Comparison of ENCODE assay signal across 11 cellular contexts in the genomic region with DNA sequence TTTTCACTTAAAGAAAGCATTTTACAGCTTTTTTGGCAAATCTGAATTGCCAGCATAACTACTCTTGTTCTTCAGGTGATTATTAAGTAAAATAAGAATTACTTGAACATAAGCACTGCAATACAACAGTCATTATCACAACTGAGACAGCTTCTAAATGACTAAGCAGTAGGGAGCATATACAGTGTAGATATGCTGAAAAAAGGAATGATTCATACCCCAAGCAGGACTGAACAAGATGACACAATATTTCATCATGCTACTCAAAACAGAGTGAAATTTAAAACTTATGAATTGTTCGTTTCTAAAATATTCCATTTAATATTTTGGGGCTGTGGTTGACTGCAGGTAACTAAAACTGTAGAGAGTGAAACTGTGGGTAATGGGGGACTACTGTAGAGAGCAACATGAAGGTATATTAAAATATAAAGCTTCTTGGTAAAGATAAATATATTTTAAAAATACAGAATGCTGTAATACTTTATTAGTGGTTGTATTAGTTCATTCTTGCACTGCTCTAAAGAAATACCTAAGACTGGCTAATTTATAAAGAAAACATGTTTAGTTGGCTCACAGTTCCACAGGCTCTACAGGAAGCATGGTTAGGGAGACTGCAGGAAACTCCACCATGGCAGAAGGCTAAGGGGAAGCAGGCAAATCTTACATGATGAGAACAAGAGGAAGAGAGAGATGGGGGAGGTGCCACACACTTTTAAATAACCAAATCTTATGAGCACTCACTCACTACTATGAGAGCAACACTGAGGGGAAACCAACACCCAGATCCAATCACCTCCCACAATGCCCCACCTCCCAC.
A peak's percentile ranks its signal among the peaks of the same experiment; 100 is the strongest.
DNase-seq lines count a peak whose midpoint lies in the region; ATAC-seq, FAIRE-seq and TF ChIP-seq lines count a peak whose summit lies in the region.
"Had no signal": no experiment of that assay in that cellular context is flagged by ENCODE, and none has a peak within 500 bp of the region (broad histone marks: within the 10 kb centered on the region; RNA-seq: fewer than 3 reads in every experiment).

No MANE protein-coding gene starts in this region.

- H3K4me3 Mint-ChIP-seq in activated CD8-positive, alpha-beta T cell treated with anti-CD3 and anti-CD28 coated beads for 36 hours, result no peak overlapping the region
- no peak overlapping the region for H3K4me3 Mint-ChIP-seq in activated CD8-positive, alpha-beta T cell treated with anti-CD3 and anti-CD28 coated beads, Interleukin-2, amount 10 ng/mL, durations not matched to agents 7 days and 5 days
- no peak overlapping the region for H3K4me3 Mint-ChIP-seq in astrocyte (ENCODE audit: unreplicated experiment)
- H3K4me3 Mint-ChIP-seq in stimulated activated naive CD8-positive, alpha-beta T cell treated with anti-CD3 and anti-CD28 coated beads, Interleukin-15, Interleukin-2, amounts not matched to agents 100 ng/mL and 50 ng/mL, for 24 hours, result no peak overlapping the region
- H3K4me3 Mint-ChIP-seq: activated CD4-positive, alpha-beta T cell treated with anti-CD3 and anti-CD28 coated beads, Interleukin-2, amount 10 ng/mL, durations not matched to agents 24 days and 14 days had no signal

- peak overlapping the region; percentile 74 for H3K9ac ChIP-seq in astrocyte (ENCODE audit: low read length)

- H3K9me3 ChIP-seq in astrocyte (ENCODE audit: insufficient read depth, low read depth, low read length), result peaks cover 5% of the 10 kb centered on the region

- intact Hi-C loops in activated CD8-positive, alpha-beta T cell treated with anti-CD3 and anti-CD28 coated beads for 36 hours (cut with micrococcal nuclease), result no loop called here

- peak; percentile 80 for FAIRE-seq in astrocyte (lab: Jason Lieb, UNC)

- ATAC-seq in activated CD8-positive, alpha-beta T cell treated with anti-CD3 and anti-CD28 coated beads for 36 hours, result peak; percentile 79
- no peak for ATAC-seq in activated CD8-positive, alpha-beta T cell treated with anti-CD3 and anti-CD28 coated beads, Interleukin-2, amount 10 ng/mL, durations not matched to agents 7 days and 5 days
- ATAC-seq in HG03442 (IDR thresholded peaks at IDR 0.05; ENCODE audit: unreplicated experiment), result peak; percentile 53

- POLR2A ChIA-PET in activated CD8-positive, alpha-beta T cell treated with anti-CD3 and anti-CD28 coated beads for 36 hours (lab: Charles Lee), result no interaction called here
- POLR2A ChIA-PET in activated CD8-positive, alpha-beta T cell treated with anti-CD3 and anti-CD28 coated beads, Interleukin-2, amount 10 ng/mL, durations not matched to agents 7 days and 5 days (lab: Charles Lee), result no interaction called here

- H3K27me3 ChIP-seq in astrocyte (ENCODE audit: insufficient read depth, low read length), result no peaks in the 10 kb centered on the region

- no peak for DNase-seq in activated CD8-positive, alpha-beta T cell treated with anti-CD3 and anti-CD28 coated beads for 36 hours
- DNase-seq in activated CD8-positive, alpha-beta T cell treated with anti-CD3 and anti-CD28 coated beads, Interleukin-2, amount 10 ng/mL, durations not matched to agents 7 days and 5 days, result no peak
- DNase-seq in astrocyte (ENCODE audit: low read depth) (peak; percentile 90), T-helper 2 cell (no peak), NCI-H524 treated with DMSO at 0.1 percent for 48 hours (lab: John Stamatoyannopoulos, UW) (no peak)
- DNase-seq in activated CD8-positive, alpha-beta memory T cell treated with anti-CD3 and anti-CD28 coated beads, Interleukin-2, amount 50 U/mL, for 4 hours, result no peak
- DNase-seq: activated CD4-positive, alpha-beta T cell treated with anti-CD3 and anti-CD28 coated beads, Interleukin-2, amount 10 ng/mL, durations not matched to agents 24 days and 14 days; NCI-H2171 had no signal

- H3K79me2 ChIP-seq in astrocyte (ENCODE audit: insufficient read depth, low read length), result no peaks in the 10 kb centered on the region

- H3K27ac Mint-ChIP-seq in activated CD8-positive, alpha-beta T cell treated with anti-CD3 and anti-CD28 coated beads for 36 hours, result peak overlapping the region; percentile 76
- H3K27ac Mint-ChIP-seq in activated CD8-positive, alpha-beta T cell treated with anti-CD3 and anti-CD28 coated beads, Interleukin-2, amount 10 ng/mL, durations not matched to agents 7 days and 5 days, result no peak overlapping the region
- H3K27ac Mint-ChIP-seq in astrocyte (ENCODE audit: unreplicated experiment), result peak overlapping the region; percentile 99
- H3K27ac Mint-ChIP-seq in stimulated activated naive CD8-positive, alpha-beta T cell treated with anti-CD3 and anti-CD28 coated beads, Interleukin-15, Interleukin-2, amounts not matched to agents 100 ng/mL and 50 ng/mL, for 24 hours, result peak overlapping the region; percentile 75
- H3K27ac Mint-ChIP-seq: activated CD4-positive, alpha-beta T cell treated with anti-CD3 and anti-CD28 coated beads, Interleukin-2, amount 10 ng/mL, durations not matched to agents 24 days and 14 days had no signal

- H2AFZ ChIP-seq in astrocyte (ENCODE audit: low read depth, low read length), result peak overlapping the region; percentile 26

- peaks cover 4% of the 10 kb centered on the region for H3K27me3 Mint-ChIP-seq in activated CD8-positive, alpha-beta T cell treated with anti-CD3 and anti-CD28 coated beads for 36 hours
- H3K27me3 Mint-ChIP-seq in activated CD8-positive, alpha-beta T cell treated with anti-CD3 and anti-CD28 coated beads, Interleukin-2, amount 10 ng/mL, durations not matched to agents 7 days and 5 days (ENCODE audit: low read depth), result peaks cover 4% of the 10 kb centered on the region
- no peaks in the 10 kb centered on the region for H3K27me3 Mint-ChIP-seq in astrocyte (ENCODE audit: low read depth, unreplicated experiment)
- peaks cover 7% of the 10 kb centered on the region for H3K27me3 Mint-ChIP-seq in stimulated activated naive CD8-positive, alpha-beta T cell treated with anti-CD3 and anti-CD28 coated beads, Interleukin-15, Interleukin-2, amounts not matched to agents 100 ng/mL and 50 ng/mL, for 24 hours
- H3K27me3 Mint-ChIP-seq: activated CD4-positive, alpha-beta T cell treated with anti-CD3 and anti-CD28 coated beads, Interleukin-2, amount 10 ng/mL, durations not matched to agents 24 days and 14 days had no signal

- H3K27ac ChIP-seq in astrocyte (ENCODE audit: low read depth, low read length), result peak overlapping the region; percentile 98
- H3K27ac ChIP-seq: C4-2B had no signal

- peaks cover 24% of the 10 kb centered on the region for H3K4me1 ChIP-seq in astrocyte (ENCODE audit: insufficient read depth, low read length)

- no peaks in the 10 kb centered on the region for H3K36me3 ChIP-seq in astrocyte (ENCODE audit: insufficient read depth, low read length)

- H4K20me1 ChIP-seq in astrocyte (ENCODE audit: insufficient read depth, low read length), result no peaks in the 10 kb centered on the region

- peaks cover 36% of the 10 kb centered on the region for H3K9me3 Mint-ChIP-seq in activated CD8-positive, alpha-beta T cell treated with anti-CD3 and anti-CD28 coated beads for 36 hours
- peaks cover 13% of the 10 kb centered on the region for H3K9me3 Mint-ChIP-seq in activated CD8-positive, alpha-beta T cell treated with anti-CD3 and anti-CD28 coated beads, Interleukin-2, amount 10 ng/mL, durations not matched to agents 7 days and 5 days (ENCODE audit: insufficient read depth)
- peaks cover 19% of the 10 kb centered on the region for H3K9me3 Mint-ChIP-seq in astrocyte (ENCODE audit: unreplicated experiment)
- H3K9me3 Mint-ChIP-seq in stimulated activated naive CD8-positive, alpha-beta T cell treated with anti-CD3 and anti-CD28 coated beads, Interleukin-15, Interleukin-2, amounts not matched to agents 100 ng/mL and 50 ng/mL, for 24 hours, result peaks cover 15% of the 10 kb centered on the region

- H3K4me3 ChIP-seq in astrocyte (ENCODE audit: insufficient read depth, low read depth, low read length), result peak overlapping the region; percentile 1

- peaks cover 2% of the 10 kb centered on the region for H3K4me1 Mint-ChIP-seq in activated CD8-positive, alpha-beta T cell treated with anti-CD3 and anti-CD28 coated beads for 36 hours (ENCODE audit: low read depth)
- no peaks in the 10 kb centered on the region for H3K4me1 Mint-ChIP-seq in activated CD8-positive, alpha-beta T cell treated with anti-CD3 and anti-CD28 coated beads, Interleukin-2, amount 10 ng/mL, durations not matched to agents 7 days and 5 days (ENCODE audit: low read depth)
- peaks cover 36% of the 10 kb centered on the region for H3K4me1 Mint-ChIP-seq in astrocyte (ENCODE audit: low read depth, unreplicated experiment)
- no peaks in the 10 kb centered on the region for H3K4me1 Mint-ChIP-seq in stimulated activated naive CD8-positive, alpha-beta T cell treated with anti-CD3 and anti-CD28 coated beads, Interleukin-15, Interleukin-2, amounts not matched to agents 100 ng/mL and 50 ng/mL, for 24 hours (ENCODE audit: low read depth)
- H3K4me1 Mint-ChIP-seq: activated CD4-positive, alpha-beta T cell treated with anti-CD3 and anti-CD28 coated beads, Interleukin-2, amount 10 ng/mL, durations not matched to agents 24 days and 14 days had no signal

- TF ChIP-seq CTCF in activated CD8-positive, alpha-beta T cell treated with anti-CD3 and anti-CD28 coated beads for 36 hours (IDR thresholded peaks at IDR 0.05), result no peak
- no peak for TF ChIP-seq CTCF in astrocyte (IDR thresholded peaks at IDR 0.05; ENCODE audit: insufficient read depth, low read depth, low read length)

- peak overlapping the region; percentile 80 for H3K4me2 ChIP-seq in astrocyte (ENCODE audit: low read length)

- CTCF ChIA-PET in activated CD8-positive, alpha-beta T cell treated with anti-CD3 and anti-CD28 coated beads for 36 hours (lab: Charles Lee), result no interaction called here
- CTCF ChIA-PET in activated CD8-positive, alpha-beta T cell treated with anti-CD3 and anti-CD28 coated beads, Interleukin-2, amount 10 ng/mL, durations not matched to agents 7 days and 5 days (lab: Charles Lee), result no interaction called here

- H3K36me3 Mint-ChIP-seq in activated CD8-positive, alpha-beta T cell treated with anti-CD3 and anti-CD28 coated beads for 36 hours (ENCODE audit: low read depth), result peaks cover 11% of the 10 kb centered on the region
- H3K36me3 Mint-ChIP-seq in activated CD8-positive, alpha-beta T cell treated with anti-CD3 and anti-CD28 coated beads, Interleukin-2, amount 10 ng/mL, durations not matched to agents 7 days and 5 days (ENCODE audit: low read depth), result no peaks in the 10 kb centered on the region
- peaks cover 2% of the 10 kb centered on the region for H3K36me3 Mint-ChIP-seq in astrocyte (ENCODE audit: low read depth, unreplicated experiment)
- H3K36me3 Mint-ChIP-seq in stimulated activated naive CD8-positive, alpha-beta T cell treated with anti-CD3 and anti-CD28 coated beads, Interleukin-15, Interleukin-2, amounts not matched to agents 100 ng/mL and 50 ng/mL, for 24 hours (ENCODE audit: low read depth), result no peaks in the 10 kb centered on the region
